ENCODE assay signal across 16 cellular contexts in the genomic region with DNA sequence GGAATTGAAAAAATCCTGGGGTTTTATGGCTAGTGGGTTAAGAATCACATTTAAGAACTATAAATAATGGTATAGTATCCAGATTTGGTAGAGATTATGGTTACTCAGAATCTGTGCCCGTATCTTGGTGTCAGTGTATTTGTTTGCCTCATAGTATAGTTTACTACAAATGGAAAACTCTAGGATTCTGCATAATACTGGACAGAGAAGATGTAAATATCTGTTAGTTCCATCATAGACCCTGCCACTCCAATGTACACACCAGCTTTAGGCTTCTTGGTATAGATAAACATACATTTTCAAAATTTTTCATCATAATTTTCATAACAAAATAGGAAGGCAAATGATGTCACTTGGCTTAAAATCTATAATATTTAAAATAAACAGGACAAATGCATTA.
DNase-seq lines count a peak whose midpoint lies in the region; ATAC-seq and TF ChIP-seq lines count a peak whose summit lies in the region.
"Had no signal": no experiment of that assay in that cellular context is flagged by ENCODE, and none has a peak within 500 bp of the region (broad histone marks: within the 10 kb centered on the region; RNA-seq: fewer than 3 reads in every experiment).

No MANE protein-coding gene starts in this region.

- H2AFZ ChIP-seq in DND-41 (ENCODE audit: low read depth, low read length): no peak overlapping the region
- H2AFZ ChIP-seq in Loucy (ENCODE audit: low read length): no peak overlapping the region
- H2AFZ ChIP-seq: GM23338 had no signal

- H4K20me1 ChIP-seq in DND-41 (ENCODE audit: insufficient read depth, low read length) (no peaks in the 10 kb centered on the region), Loucy (ENCODE audit: insufficient read depth, low read length, poor library complexity, severe bottlenecking) (no peaks in the 10 kb centered on the region)

- TF ChIP-seq CTCF in DND-41 (IDR thresholded peaks at IDR 0.05; ENCODE audit: borderline replicate concordance, extremely low read depth, low read length, poor library complexity, severe bottlenecking): no peak
- TF ChIP-seq CTCF in Loucy (conservative IDR thresholded peaks at IDR 0.05; ENCODE audit: low read length): no peak

- H3K36me3 ChIP-seq in DND-41 (ENCODE audit: insufficient read depth, low read length): no peaks in the 10 kb centered on the region
- H3K36me3 ChIP-seq in Loucy (ENCODE audit: insufficient read depth, low read length): no peaks in the 10 kb centered on the region
- H3K36me3 ChIP-seq: SJCRH30 had no signal

- H3K79me2 ChIP-seq in DND-41 (ENCODE audit: insufficient read depth, low read length) (peaks cover 6% of the 10 kb centered on the region; the same call in 1 of the 2 replicates), Loucy (ENCODE audit: insufficient read depth, low read length) (no peaks in the 10 kb centered on the region)

- H3K9me3 ChIP-seq in DND-41 (ENCODE audit: insufficient read depth, low read length, severe bottlenecking) (no peaks in the 10 kb centered on the region), Loucy (ENCODE audit: insufficient read depth, low read depth, low read length) (no peaks in the 10 kb centered on the region)
- H3K9me3 ChIP-seq: SJCRH30 had no signal

- no peak overlapping the region for H3K4me3 ChIP-seq in DND-41 (ENCODE audit: low read depth in 1 of 2, low read length in 2 of 2)
- peak overlapping the region; percentile 63 for H3K4me3 ChIP-seq in Loucy (ENCODE audit: low read length, poor library complexity, severe bottlenecking)
- H3K4me3 ChIP-seq: GM23338, SJCRH30 had no signal

- H3K9ac ChIP-seq in DND-41 (ENCODE audit: low read depth, low read length) (peak overlapping the region; percentile 39), Loucy (ENCODE audit: low read depth, low read length, poor library complexity, severe bottlenecking) (peak overlapping the region; percentile 50)

- DNase-seq in DND-41 (no peak), left colon (no peak), head of caudate nucleus (no peak)
- DNase-seq in activated CD4-positive, alpha-beta T cell treated with anti-CD3 and anti-CD28 coated beads for 1 hour: no peak
- DNase-seq: AML-193, DMS 273 treated with DMSO at 0.1 percent for 48 hours, Karpas-422, NCI-H187 treated with DMSO at 0.1 percent for 48 hours, NCI-H524, NCI-H82, SJCRH30, T-helper 17 cell had no signal

- H3K27me3 ChIP-seq in DND-41 (ENCODE audit: insufficient read depth, low read length, poor library complexity): no peaks in the 10 kb centered on the region
- H3K27me3 ChIP-seq in Loucy (ENCODE audit: insufficient read depth, low read length, poor library complexity, severe bottlenecking): no peaks in the 10 kb centered on the region

- H3K4me1 ChIP-seq in DND-41 (ENCODE audit: insufficient read depth, low read length): peaks cover 80% of the 10 kb centered on the region
- H3K4me1 ChIP-seq in Loucy (ENCODE audit: insufficient read depth, low read length, poor library complexity, severe bottlenecking): peaks cover 44% of the 10 kb centered on the region
- H3K4me1 ChIP-seq: SJCRH30 had no signal

- no peaks in the 10 kb centered on the region; the same call in 1 of the 2 replicates for H3F3A ChIP-seq in Loucy (ENCODE audit: low read depth)

- ATAC-seq in DND-41 (ENCODE audit: insufficient read depth, low read depth) (peak; percentile 25), HG03103 (IDR thresholded peaks at IDR 0.05; ENCODE audit: low read depth, unreplicated experiment) (peak; percentile 19), left colon (peak; percentile 5), HG02938 (IDR thresholded peaks at IDR 0.05; ENCODE audit: unreplicated experiment) (no peak)
- ATAC-seq: GM23338, T-helper 17 cell had no signal

- no peaks in the 10 kb centered on the region for H3K9me2 ChIP-seq in Loucy (replicated peaks; ENCODE audit: low read depth, low read length)

- peak overlapping the region; percentile 59 for H3K4me2 ChIP-seq in DND-41 (ENCODE audit: insufficient read depth, low read length)
- H3K4me2 ChIP-seq in Loucy (ENCODE audit: low read depth, low read length, poor library complexity, severe bottlenecking): peak overlapping the region; percentile 74
- H3K4me2 ChIP-seq: GM23338 had no signal

- H3K27ac ChIP-seq in DND-41 (ENCODE audit: low read length): peak overlapping the region; percentile 97
- H3K27ac ChIP-seq: SJCRH30 had no signal

- intact Hi-C loops in left colon (cut with DNase I, micrococcal nuclease) (no loop called here), head of caudate nucleus (cut with DNase I) (no loop called here)
